In genomic region chr19:52453324-52454094, GRCh38 we compare ENCODE assay signal across 9 cellular contexts. TPM values are rescaled to one million over a fixed set of nuclear protein-coding genes. Genes with fewer than 3 reads are reported as not detected.
DNase-seq lines count a peak whose midpoint lies in the region; ATAC-seq, FAIRE-seq and TF ChIP-seq lines count a peak whose summit lies in the region.
"Had no signal": no experiment of that assay in that cellular context is flagged by ENCODE, and none has a peak within 500 bp of the region (broad histone marks: within the 10 kb centered on the region; RNA-seq: fewer than 3 reads in every experiment).

Gene ZNF578 (plus strand): TSS chr19:52453553. CDS start chr19:52501846, 48,293 bp downstream.

- no peak within 1 kb of the TSS for H3K27ac Mint-ChIP-seq in neural progenitor cell

- H2BK5ac ChIP-seq in mesenchymal stem cell (ENCODE audit: low read depth, low read length, poor library complexity, severe bottlenecking): no peak within 1 kb of the TSS

- H3K4me3 ChIP-seq in liver (ENCODE audit: low read depth in 1 of 3, low read length in 3 of 3): peak within 1 kb of the TSS; percentile 45 to 63 (median 61)
- H3K4me3 ChIP-seq in HepG2 (replicated peaks in 1 of 3; ENCODE audit: insufficient read depth in 1 of 3, low read depth in 2 of 3, low read length in 3 of 3): no peak within 1 kb of the TSS
- peak within 1 kb of the TSS; percentile 56 to 85 for H3K4me3 ChIP-seq in mesenchymal stem cell (ENCODE audit: insufficient read depth in 1 of 2, low read depth in 1 of 2, low read length in 2 of 2)
- H3K4me3 ChIP-seq in neural progenitor cell: no peak within 1 kb of the TSS

- no peak within 1 kb of the TSS for H3K27ac ChIP-seq in liver (ENCODE audit: low read depth in 1 of 2, low read length in 2 of 2)
- no peak within 1 kb of the TSS for H3K27ac ChIP-seq in HepG2 (ENCODE audit: extremely low read length, insufficient read depth, low read length)
- H3K27ac ChIP-seq in mesenchymal stem cell (ENCODE audit: low read length, poor library complexity, severe bottlenecking): peak within 1 kb of the TSS; percentile 34
- no peak within 1 kb of the TSS for H3K27ac ChIP-seq in neural progenitor cell
- H3K27ac ChIP-seq: BLaER1 treated with 17β-estradiol and CSF1 and Interleukin-3, amounts not matched to agents 10 nM and 100 nM had no signal

- no peak for FAIRE-seq in HepG2 (lab: Jason Lieb, UNC)

- no peak within 1 kb of the TSS for H4K91ac ChIP-seq in mesenchymal stem cell (ENCODE audit: low read length)

- no peak for TF ChIP-seq POLR2A in HepG2 (IDR thresholded peaks at IDR 0.05; ENCODE audit: insufficient read depth in 1 of 2, low read depth in 2 of 2, low read length in 2 of 2)

- DNase-seq in HepG2 (ENCODE audit: low spot score) (no peak), mesenchymal stem cell (peak; percentile 76), neural progenitor cell (ENCODE audit: low spot score) (no peak), NCI-H526 (lab: John Stamatoyannopoulos, UW) (no peak)
- DNase-seq in activated CD8-positive, alpha-beta memory T cell treated with anti-CD3 and anti-CD28 coated beads for 24 hours: peak; percentile 81
- DNase-seq in effector CD8-positive, alpha-beta T cell (lab: John Stamatoyannopoulos, UW): peak; percentile 45
- DNase-seq in stimulated activated CD8-positive, alpha-beta memory T cell treated with anti-CD3 and anti-CD28 coated beads, Interleukin-12 subunit alpha, Interleukin-12 subunit beta, amount 100 ng/mL, for 4 hours (ENCODE audit: low read depth): peak; percentile 49

- ATAC-seq in HepG2: no peak

- in situ Hi-C loops in HepG2 (cut with HindIII; ENCODE audit: extremely low pct_ligation_motif_present, low pct_unique_long_range_greater_than_20kb): no loop called here

- no peaks in the 10 kb centered on the region for H3K4me1 Mint-ChIP-seq in neural progenitor cell

- TF ChIP-seq CTCF in liver (IDR thresholded peaks at IDR 0.05; ENCODE audit: low read depth, low read length, missing input control): no peak
- no peak for TF ChIP-seq CTCF in HepG2 (CRISPR knock-in tag; IDR thresholded peaks at IDR 0.05)
- TF ChIP-seq CTCF in neural progenitor cell (IDR thresholded peaks at IDR 0.05): no peak

- H3K4ac ChIP-seq in mesenchymal stem cell (ENCODE audit: low read depth in 1 of 2, low read length in 2 of 2): no peak within 1 kb of the TSS

- no peaks in the 10 kb centered on the region for H3K36me3 Mint-ChIP-seq in neural progenitor cell

- peaks cover 68% of the 10 kb centered on the region for H3K9me3 Mint-ChIP-seq in neural progenitor cell

- H4K20me1 ChIP-seq in HepG2 (ENCODE audit: insufficient read depth, low read length) (no peaks in the 10 kb centered on the region), neural progenitor cell (ENCODE audit: low read depth) (no peaks in the 10 kb centered on the region)
- H4K20me1 ChIP-seq: BLaER1 treated with 17β-estradiol and CSF1 and Interleukin-3, amounts not matched to agents 10 nM and 100 nM had no signal

- H3K4me3 Mint-ChIP-seq in neural progenitor cell: no peak within 1 kb of the TSS

- no peak within 1 kb of the TSS for H3K9ac ChIP-seq in liver (ENCODE audit: low read depth in 1 of 2, low read length in 2 of 2)
- H3K9ac ChIP-seq in HepG2 (ENCODE audit: insufficient read depth, low read depth, low read length): no peak within 1 kb of the TSS
- peak within 1 kb of the TSS; percentile 94 for H3K9ac ChIP-seq in mesenchymal stem cell (ENCODE audit: low read length)
- H3K9ac ChIP-seq in neural progenitor cell: no peak within 1 kb of the TSS
- H3K9ac ChIP-seq: BLaER1 treated with 17β-estradiol and CSF1 and Interleukin-3, amounts not matched to agents 10 nM and 100 nM had no signal

- peak within 1 kb of the TSS in 1 of 2 experiments; percentile 71 for H3K18ac ChIP-seq in mesenchymal stem cell (ENCODE audit: low read depth in 1 of 2, low read length in 2 of 2)

- TF ChIP-seq EP300 in HepG2 (IDR thresholded peaks at IDR 0.05; ENCODE audit: low read depth in 2 of 2, low read length in 2 of 2): no peak
- TF ChIP-seq EP300 in HepG2 (CRISPR knock-in tag; IDR thresholded peaks at IDR 0.05; ENCODE audit: borderline replicate concordance): no peak

- POLR2A ChIA-PET in HepG2 (lab: Yijun Ruan, JAX): no interaction called here

- no peak for TF ChIP-seq RAD21 in liver (IDR thresholded peaks at IDR 0.05)
- TF ChIP-seq RAD21 in HepG2 (CRISPR knock-in tag; IDR thresholded peaks at IDR 0.05): no peak

- CTCF ChIA-PET in HepG2 (lab: Yijun Ruan, JAX; ENCODE audit: low intra/inter-chr PET ratio, low total read pairs): no interaction called here

- 7% methylated on average over 48 of the region's 48 CpGs for WGBS in liver
- WGBS in HepG2 (ENCODE audit: low lambda C conversion rate): 51% methylated on average over 41 of the region's 48 CpGs
- 37% methylated on average over 48 of the region's 48 CpGs for WGBS in mesenchymal stem cell

- H3K4me2 ChIP-seq in HepG2 (ENCODE audit: low read depth, low read length) (no peak within 1 kb of the TSS), mesenchymal stem cell (ENCODE audit: low read length, poor library complexity, severe bottlenecking) (peak within 1 kb of the TSS; percentile 30), neural progenitor cell (no peak within 1 kb of the TSS)
- H3K4me2 ChIP-seq: BLaER1 treated with 17β-estradiol and CSF1 and Interleukin-3, amounts not matched to agents 10 nM and 100 nM had no signal

- H2AK5ac ChIP-seq in mesenchymal stem cell (ENCODE audit: low read length, severe bottlenecking): no peak within 1 kb of the TSS

- H2AFZ ChIP-seq in HepG2 (ENCODE audit: low read length) (no peak within 1 kb of the TSS), mesenchymal stem cell (ENCODE audit: low read depth, low read length) (peak within 1 kb of the TSS; percentile 75), neural progenitor cell (replicated peaks) (no peak within 1 kb of the TSS)

- H3F3A ChIP-seq in neural progenitor cell (ENCODE audit: low read depth): no peaks in the 10 kb centered on the region

- H3K27me3 Mint-ChIP-seq in neural progenitor cell (ENCODE audit: insufficient read depth, low read depth): no peaks in the 10 kb centered on the region

- H3K27me3 ChIP-seq in liver (ENCODE audit: control insufficient read depth in 4 of 4, insufficient read depth in 4 of 4, low read length in 3 of 4) (peaks cover 0 to 6% (median 1%) of the 10 kb centered on the region in 4 donors), HepG2 (ENCODE audit: control insufficient read depth in 1 of 2, insufficient read depth in 2 of 2, low read length in 2 of 2) (no peaks in the 10 kb centered on the region), mesenchymal stem cell (ENCODE audit: control insufficient read depth in 1 of 2, insufficient read depth in 1 of 2, low read length in 2 of 2) (no peaks in the 10 kb centered on the region), neural progenitor cell (no peaks in the 10 kb centered on the region)
- H3K27me3 ChIP-seq: BLaER1 treated with 17β-estradiol and CSF1 and Interleukin-3, amounts not matched to agents 10 nM and 100 nM had no signal

- no peak within 1 kb of the TSS for H2BK12ac ChIP-seq in mesenchymal stem cell (ENCODE audit: low read length in 2 of 2)

- H3K36me3 ChIP-seq in liver (ENCODE audit: control insufficient read depth in 4 of 4, insufficient read depth in 3 of 4, low read depth in 1 of 4, low read length in 3 of 4): peaks cover 0 to 11% (median 3%) of the 10 kb centered on the region in 4 donors
- H3K36me3 ChIP-seq in HepG2 (replicated peaks in 1 of 2; ENCODE audit: control insufficient read depth in 1 of 2, insufficient read depth in 2 of 2, low read length in 2 of 2): no peaks in the 10 kb centered on the region
- peaks cover 17 to 26% of the 10 kb centered on the region in 2 experiments for H3K36me3 ChIP-seq in mesenchymal stem cell (ENCODE audit: control insufficient read depth in 1 of 2, insufficient read depth in 2 of 2, low read depth in 1 of 2, low read length in 2 of 2)
- no peaks in the 10 kb centered on the region for H3K36me3 ChIP-seq in neural progenitor cell

- H3K79me2 ChIP-seq in HepG2 (ENCODE audit: insufficient read depth, low read length) (no peaks in the 10 kb centered on the region), neural progenitor cell (ENCODE audit: low read depth) (no peaks in the 10 kb centered on the region)

- H3K9me3 ChIP-seq in liver (ENCODE audit: control insufficient read depth in 4 of 4, low read length in 3 of 4): peaks cover 24 to 59% (median 50%) of the 10 kb centered on the region in 4 donors
- peaks cover 98% of the 10 kb centered on the region for H3K9me3 ChIP-seq in HepG2 (ENCODE audit: low read length)
- H3K9me3 ChIP-seq in mesenchymal stem cell (ENCODE audit: control insufficient read depth, low read length): peaks cover 82% of the 10 kb centered on the region
- no peaks in the 10 kb centered on the region for H3K9me3 ChIP-seq in neural progenitor cell (ENCODE audit: low read depth)

- no peak within 1 kb of the TSS for H2BK15ac ChIP-seq in mesenchymal stem cell (ENCODE audit: low read depth, poor library complexity, severe bottlenecking)

- no peak within 1 kb of the TSS for H3K14ac ChIP-seq in mesenchymal stem cell (ENCODE audit: low read length in 2 of 2)

- intact Hi-C loops in HepG2 (cut with micrococcal nuclease; ENCODE audit: unreplicated experiment): no loop called here

- peak within 1 kb of the TSS; percentile 10 for H4K8ac ChIP-seq in mesenchymal stem cell (ENCODE audit: low read length)

- H3K79me1 ChIP-seq in mesenchymal stem cell (replicated peaks; ENCODE audit: low read length, poor library complexity, severe bottlenecking): no peaks in the 10 kb centered on the region

- H3K4me1 ChIP-seq in liver (ENCODE audit: control insufficient read depth in 4 of 4, insufficient read depth in 4 of 4, low read length in 3 of 4) (peaks cover 0 to 3% (median 0%) of the 10 kb centered on the region in 4 donors), HepG2 (ENCODE audit: insufficient read depth, low read length) (no peaks in the 10 kb centered on the region), mesenchymal stem cell (ENCODE audit: control insufficient read depth, insufficient read depth, low read depth, low read length) (no peaks in the 10 kb centered on the region), neural progenitor cell (no peaks in the 10 kb centered on the region)
- H3K4me1 ChIP-seq: BLaER1 treated with 17β-estradiol and CSF1 and Interleukin-3, amounts not matched to agents 10 nM and 100 nM had no signal

- BruUV-seq in HepG2 (replicated peaks; lab: Mats Ljungman, UMichigan): no TSS peak

- H3K23ac ChIP-seq in mesenchymal stem cell (ENCODE audit: low read length in 2 of 2): no peak within 1 kb of the TSS

- no peak within 1 kb of the TSS for H2BK120ac ChIP-seq in mesenchymal stem cell (ENCODE audit: low read depth, low read length)

RNA-seq across cellular contexts. Expression of gene ZNF578, which starts in this region (rescaled TPM):
- under 1 TPM; 0.25 to 0.56 TPM for total RNA-seq in liver
- under 1 TPM in 1 of 2 donors, not detected in 1; 0.09 TPM for polyA plus RNA-seq in liver
- not detected in 2 replicates for total RNA-seq in HepG2 (2016; rRNA removed; fragmentation: Illumina TruSeq; extraction: Trizol)
- not detected in 2 replicates for total RNA-seq in HepG2 (2016; cell fraction: cytosol; rRNA removed; fragmentation: Illumina TruSeq; extraction: Trizol; ENCODE audit: low read depth)
- total RNA-seq in HepG2 (2016; cell fraction: insoluble cytoplasmic fraction; rRNA removed; fragmentation: Illumina TruSeq; extraction: Trizol): not detected in 2 replicates
- total RNA-seq in HepG2 (2016; cell fraction: membrane; rRNA removed; fragmentation: Illumina TruSeq; extraction: Trizol): not detected in 2 replicates
- total RNA-seq in HepG2 (2016; cell fraction: nucleus; rRNA removed; fragmentation: Illumina TruSeq; extraction: Trizol): not detected in 2 replicates
- polyA plus RNA-seq in HepG2 (2011; rRNA removed): not detected in 2 replicates
- polyA plus RNA-seq in HepG2 (2011; cell fraction: cytosol; rRNA removed): not detected in 2 replicates
- polyA plus RNA-seq in HepG2 (2011; cell fraction: nucleus; rRNA removed): not detected in 2 replicates
- polyA plus RNA-seq in HepG2 (2012): not detected in 2 replicates
- polyA plus RNA-seq in HepG2 (2016; cell fraction: cytosol; fragmentation: Illumina TruSeq; extraction: Trizol; ENCODE audit: low read depth): not detected in 2 replicates
- not detected in 2 replicates for polyA plus RNA-seq in HepG2 (2016; cell fraction: insoluble cytoplasmic fraction; fragmentation: Illumina TruSeq; extraction: Trizol; ENCODE audit: low read depth)
- polyA plus RNA-seq in HepG2 (2016; cell fraction: membrane; fragmentation: Illumina TruSeq; extraction: Trizol; ENCODE audit: low read depth): not detected in 2 replicates
- polyA plus RNA-seq in HepG2 (2016; cell fraction: nucleus; fragmentation: Illumina TruSeq; extraction: Trizol; ENCODE audit: insufficient read depth, low read depth): not detected in 2 replicates
- not detected in 2 replicates for polyA minus RNA-seq in HepG2 (2011; rRNA and poly(A)+ RNA removed; ENCODE audit: low replicate concordance)
- not detected in 2 replicates for polyA minus RNA-seq in HepG2 (2011; cell fraction: cytosol; rRNA and poly(A)+ RNA removed)
- polyA minus RNA-seq in HepG2 (2011; cell fraction: nucleus; rRNA and poly(A)+ RNA removed): not detected in 2 replicates
- 2.4 TPM for polyA plus RNA-seq in mesenchymal stem cell (2013, experiment 1 of 2)
- polyA plus RNA-seq in mesenchymal stem cell (2013, experiment 2 of 2): 2.1 TPM
- 3.8 and 9.7 TPM in 2 replicates for total RNA-seq in neural progenitor cell (ENCODE audit: low replicate concordance)

Comparison
In these comparisons a context has a peak if more than half of its experiments do, and no peak if none do; other contexts are left out.
1. H3K4me3 ChIP-seq: peak in liver (3 of 3) and mesenchymal stem cell (2 of 2); none in HepG2 (0 of 3) and neural progenitor cell (single experiment).
2. DNase-seq: peak in activated CD8-positive, alpha-beta memory T cell treated with anti-CD3 and anti-CD28 coated beads for 24 hours (single experiment), effector CD8-positive, alpha-beta T cell (single experiment), mesenchymal stem cell (single experiment) and stimulated activated CD8-positive, alpha-beta memory T cell treated with anti-CD3 and anti-CD28 coated beads, Interleukin-12 subunit alpha, Interleukin-12 subunit beta, amount 100 ng/mL, for 4 hours (single experiment); none in HepG2 (single experiment), neural progenitor cell (single experiment) and NCI-H526 (0 of 2).